Comparison of ENCODE assay signal across 15 cellular contexts in the genomic region with DNA sequence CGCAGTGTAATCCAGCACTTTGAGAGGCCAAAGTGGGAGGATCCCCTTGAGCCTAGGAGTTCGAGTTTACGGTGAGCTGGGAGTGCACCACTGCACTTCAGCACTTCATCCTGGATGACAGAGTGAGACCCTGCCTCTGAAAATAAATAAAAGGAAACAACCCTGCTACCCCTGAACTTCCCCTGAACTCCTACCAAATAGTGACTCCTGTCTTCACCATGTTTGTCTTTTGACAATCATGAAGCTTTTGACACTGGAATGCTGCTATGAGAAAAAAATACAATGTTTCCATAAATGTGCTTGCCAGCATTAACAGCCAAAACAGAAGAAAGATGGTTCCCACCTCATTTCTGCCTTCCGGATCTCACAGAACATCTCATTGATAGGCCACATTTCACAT. TPM values are rescaled to one million over a fixed set of nuclear protein-coding genes. Genes with fewer than 3 reads are reported as not detected.
DNase-seq lines count a peak whose midpoint lies in the region; ATAC-seq, FAIRE-seq and TF ChIP-seq lines count a peak whose summit lies in the region.
"Had no signal": no experiment of that assay in that cellular context is flagged by ENCODE, and none has a peak within 500 bp of the region (broad histone marks: within the 10 kb centered on the region; RNA-seq: fewer than 3 reads in every experiment).

No MANE protein-coding gene starts in this region.

- no peak overlapping the region for H3K9ac ChIP-seq in endothelial cell of umbilical vein (replicated peaks; ENCODE audit: extremely low read depth, insufficient read depth, low read length)
- H3K9ac ChIP-seq: BLaER1, GM23248 had no signal

- POLR2A ChIA-PET in WTC11 (lab: Charles Lee): no interaction called here
- POLR2A ChIA-PET in endothelial cell of umbilical vein (lab: Charles Lee): interaction anchor here (0.7 kb wide), 1 partner anchor 23 kb away, joined by 3 read pairs; no protein-coding TSS in a partner anchor
- POLR2A ChIA-PET in activated CD4-positive, alpha-beta memory T cell treated with anti-CD3 and anti-CD28 coated beads for 36 hours (lab: Charles Lee): no interaction called here

- no peak for ATAC-seq in GM23338
- ATAC-seq in WTC11: no peak
- ATAC-seq in GM21360 (IDR thresholded peaks at IDR 0.05; ENCODE audit: unreplicated experiment): no peak

- FAIRE-seq in endothelial cell of umbilical vein (lab: Jason Lieb, UNC): no peak

- H3K9me3 Mint-ChIP-seq in GM23338: no peaks in the 10 kb centered on the region
- H3K9me3 Mint-ChIP-seq in WTC11: no peaks in the 10 kb centered on the region
- H3K9me3 Mint-ChIP-seq in osteocyte (ENCODE audit: unreplicated experiment): no peaks in the 10 kb centered on the region
- H3K9me3 Mint-ChIP-seq in activated CD4-positive, alpha-beta memory T cell treated with anti-CD3 and anti-CD28 coated beads for 36 hours: no peaks in the 10 kb centered on the region
- H3K9me3 Mint-ChIP-seq: CD8-positive, alpha-beta memory T cell had no signal

- peaks cover 29% of the 10 kb centered on the region for H3K79me2 ChIP-seq in GM23338 (replicated peaks; ENCODE audit: insufficient read depth)
- peaks cover 7% of the 10 kb centered on the region for H3K79me2 ChIP-seq in endothelial cell of umbilical vein (ENCODE audit: control insufficient read depth, insufficient read depth, low read length)

- DNase-seq in GM23338 (ENCODE audit: low spot score) (no peak), WTC11 (ENCODE audit: low spot score) (no peak), endothelial cell of umbilical vein (ENCODE audit: low read depth, low spot score) (peak; percentile 93), osteocyte (ENCODE audit: extremely low spot score, unreplicated experiment) (no peak), NCI-H1930 (lab: John Stamatoyannopoulos, UW) (no peak)
- DNase-seq in activated CD4-positive, alpha-beta memory T cell treated with anti-CD3 and anti-CD28 coated beads for 36 hours: no peak
- DNase-seq: 8988T; AML-193; Caco-2; CD8-positive, alpha-beta memory T cell; GF-D8; GM23248; H7 had no signal

- H3K4me3 ChIP-seq in GM23338 (no peak overlapping the region), endothelial cell of umbilical vein (replicated peaks in 1 of 3; ENCODE audit: insufficient read depth in 1 of 3, low read depth in 1 of 3, low read length in 3 of 3) (no peak overlapping the region)
- H3K4me3 ChIP-seq: BLaER1, GM23248 had no signal

- H3K27me3 Mint-ChIP-seq in GM23338 (ENCODE audit: insufficient read depth, low read depth, poor library complexity) (no peaks in the 10 kb centered on the region), WTC11 (ENCODE audit: low read depth) (no peaks in the 10 kb centered on the region), osteocyte (ENCODE audit: unreplicated experiment) (no peaks in the 10 kb centered on the region)
- peaks cover 7% of the 10 kb centered on the region for H3K27me3 Mint-ChIP-seq in activated CD4-positive, alpha-beta memory T cell treated with anti-CD3 and anti-CD28 coated beads for 36 hours

- no peaks in the 10 kb centered on the region for H3K9me2 ChIP-seq in GM23338 (ENCODE audit: insufficient read depth)

- BruUV-seq in endothelial cell of umbilical vein (replicated peaks; lab: Mats Ljungman, UMichigan): no TSS peak

- no peaks in the 10 kb centered on the region for H3K36me3 ChIP-seq in GM23338 (ENCODE audit: insufficient read depth)
- H3K36me3 ChIP-seq in endothelial cell of umbilical vein (ENCODE audit: control insufficient read depth in 2 of 2, extremely low read depth in 1 of 2, insufficient read depth in 2 of 2, low read length in 2 of 2): no peaks in the 10 kb centered on the region
- H3K36me3 ChIP-seq: BLaER1 had no signal

- CTCF ChIA-PET in WTC11 (lab: Charles Lee) (no interaction called here), endothelial cell of umbilical vein (lab: Charles Lee) (no interaction called here)
- CTCF ChIA-PET in activated CD4-positive, alpha-beta memory T cell treated with anti-CD3 and anti-CD28 coated beads for 36 hours (lab: Charles Lee): no interaction called here

- H3K4me2 ChIP-seq in GM23338 (no peak overlapping the region), endothelial cell of umbilical vein (ENCODE audit: insufficient read depth, low read length) (no peak overlapping the region)
- H3K4me2 ChIP-seq: BLaER1 had no signal

- no peak overlapping the region for H3K4me3 Mint-ChIP-seq in GM23338
- H3K4me3 Mint-ChIP-seq in WTC11: no peak overlapping the region
- H3K4me3 Mint-ChIP-seq in osteocyte (ENCODE audit: unreplicated experiment): no peak overlapping the region
- no peak overlapping the region for H3K4me3 Mint-ChIP-seq in activated CD4-positive, alpha-beta memory T cell treated with anti-CD3 and anti-CD28 coated beads for 36 hours
- H3K4me3 Mint-ChIP-seq: CD8-positive, alpha-beta memory T cell had no signal

- H3K9me1 ChIP-seq in endothelial cell of umbilical vein (replicated peaks; ENCODE audit: control insufficient read depth, extremely low read depth, insufficient read depth, low read length): no peaks in the 10 kb centered on the region

- H3K4me1 Mint-ChIP-seq in GM23338 (peaks cover 3% of the 10 kb centered on the region; the same call in 1 of the 3 replicates), WTC11 (no peaks in the 10 kb centered on the region), osteocyte (ENCODE audit: unreplicated experiment) (peaks cover 8% of the 10 kb centered on the region)
- H3K4me1 Mint-ChIP-seq in activated CD4-positive, alpha-beta memory T cell treated with anti-CD3 and anti-CD28 coated beads for 36 hours (ENCODE audit: low read depth): no peaks in the 10 kb centered on the region
- H3K4me1 Mint-ChIP-seq: CD8-positive, alpha-beta memory T cell had no signal

- dilution Hi-C loops in endothelial cell of umbilical vein (cut with MboI; ENCODE audit: extremely low pct_ligation_motif_present, low sequenced_read_pairs): no loop called here

- H3K36me3 Mint-ChIP-seq in GM23338 (ENCODE audit: low read depth): peaks cover 10% of the 10 kb centered on the region; the same call in 2 of the 3 replicates
- H3K36me3 Mint-ChIP-seq in WTC11: no peaks in the 10 kb centered on the region
- H3K36me3 Mint-ChIP-seq in osteocyte (ENCODE audit: unreplicated experiment): peaks cover 6% of the 10 kb centered on the region
- no peaks in the 10 kb centered on the region for H3K36me3 Mint-ChIP-seq in activated CD4-positive, alpha-beta memory T cell treated with anti-CD3 and anti-CD28 coated beads for 36 hours
- H3K36me3 Mint-ChIP-seq: CD8-positive, alpha-beta memory T cell had no signal

- H3K4me1 ChIP-seq in GM23338 (ENCODE audit: insufficient read depth) (no peaks in the 10 kb centered on the region), endothelial cell of umbilical vein (ENCODE audit: control insufficient read depth, extremely low read depth, insufficient read depth, low read length) (peaks cover 7% of the 10 kb centered on the region)
- H3K4me1 ChIP-seq: BLaER1, Caco-2 had no signal

- no peaks in the 10 kb centered on the region for H3K9me3 ChIP-seq in endothelial cell of umbilical vein (replicated peaks; ENCODE audit: control insufficient read depth, insufficient read depth, low read length)
- H3K9me3 ChIP-seq: BLaER1, Caco-2 had no signal

- no peaks in the 10 kb centered on the region for H3F3A ChIP-seq in GM23338 (replicated peaks; ENCODE audit: low read depth)

- no peaks in the 10 kb centered on the region for H3K27me3 ChIP-seq in GM23338 (ENCODE audit: insufficient read depth)
- H3K27me3 ChIP-seq in endothelial cell of umbilical vein (ENCODE audit: control insufficient read depth in 2 of 2, insufficient read depth in 2 of 2, low read length in 2 of 2): no peaks in the 10 kb centered on the region
- H3K27me3 ChIP-seq: BLaER1 had no signal

- intact Hi-C loops in endothelial cell of umbilical vein (cut with micrococcal nuclease): no loop called here
- intact Hi-C loops in activated CD4-positive, alpha-beta memory T cell treated with anti-CD3 and anti-CD28 coated beads for 36 hours (cut with micrococcal nuclease): no loop called here

- H3K27ac ChIP-seq in GM23338 (ENCODE audit: low read depth): peak overlapping the region; percentile 45; the same call in 1 of the 2 replicates
- H3K27ac ChIP-seq in endothelial cell of umbilical vein (ENCODE audit: insufficient read depth, low read depth, low read length): no peak overlapping the region
- H3K27ac ChIP-seq: BLaER1, GM23248 had no signal

- no peak for TF ChIP-seq POLR2A in endothelial cell of umbilical vein (IDR thresholded peaks at IDR 0.05; ENCODE audit: low read depth, low read length)

- H4K20me1 ChIP-seq in GM23338 (replicated peaks; ENCODE audit: insufficient read depth): 0 out of 2 replicates have a peak, but pooled peaks cover 3% of the 10 kb centered on the region
- H4K20me1 ChIP-seq in endothelial cell of umbilical vein (replicated peaks; ENCODE audit: control insufficient read depth, extremely low read depth, insufficient read depth, low read length): no peaks in the 10 kb centered on the region
- H4K20me1 ChIP-seq: BLaER1 had no signal

- no peak overlapping the region for H2AFZ ChIP-seq in GM23338
- H2AFZ ChIP-seq in endothelial cell of umbilical vein (ENCODE audit: low read depth, low read length): peak overlapping the region; percentile 62
- H2AFZ ChIP-seq: GM23248 had no signal

- TF ChIP-seq CTCF in GM23338 (conservative IDR thresholded peaks at IDR 0.05; ENCODE audit: low read depth in 2 of 2): no peak
- TF ChIP-seq CTCF in WTC11 (IDR thresholded peaks at IDR 0.05): no peak
- TF ChIP-seq CTCF in endothelial cell of umbilical vein (IDR thresholded peaks at IDR 0.05; ENCODE audit: extremely low read depth in 1 of 2, insufficient read depth in 1 of 2, low read depth in 1 of 2, low read length in 2 of 2): no peak
- TF ChIP-seq CTCF in osteocyte (IDR thresholded peaks at IDR 0.05): no peak

- no peak overlapping the region for H3K27ac Mint-ChIP-seq in GM23338
- H3K27ac Mint-ChIP-seq in WTC11: peak overlapping the region; percentile 9
- H3K27ac Mint-ChIP-seq in osteocyte (ENCODE audit: unreplicated experiment): peak overlapping the region; percentile 18
- no peak overlapping the region for H3K27ac Mint-ChIP-seq in activated CD4-positive, alpha-beta memory T cell treated with anti-CD3 and anti-CD28 coated beads for 36 hours

RNA-seq across cellular contexts. Expression of a gene that starts 10.4 kb away (rescaled TPM):
- 6.1 and 8.7 TPM in 2 replicates for total RNA-seq in GM23338 (2014; rRNA removed; shearing (Covaris generic))
- 8.4 and 8.7 TPM in 2 replicates for polyA plus RNA-seq in GM23338 (2016; fragmentation: Nextera tagmentation; extraction: Ambion mirVana)
- 7.1 to 8.2 TPM (median 7.7 TPM) in 3 replicates for total RNA-seq in WTC11 (2021)
- 9.1 and 9.6 TPM in 2 replicates for total RNA-seq in endothelial cell of umbilical vein
- 2.9 and 3.1 TPM in 2 replicates for polyA plus RNA-seq in endothelial cell of umbilical vein
- 3.6 and 3.9 TPM in 2 replicates for polyA plus RNA-seq in endothelial cell of umbilical vein (2011; cell fraction: cytosol; rRNA removed)
- polyA plus RNA-seq in endothelial cell of umbilical vein (2011; cell fraction: nucleus; rRNA removed): 5.5 and 7.6 TPM in 2 replicates
- polyA plus RNA-seq in endothelial cell of umbilical vein (2012): 5.3 and 5.5 TPM in 2 replicates
- 8.7 and 10.6 TPM in 2 replicates for polyA minus RNA-seq in endothelial cell of umbilical vein
- 8.8 TPM for polyA minus RNA-seq in endothelial cell of umbilical vein (2011; cell fraction: cytosol; rRNA and poly(A)+ RNA removed)
- polyA minus RNA-seq in endothelial cell of umbilical vein (2011; cell fraction: nucleus; rRNA and poly(A)+ RNA removed): 7.8 and 8.6 TPM in 2 replicates
- total RNA-seq in osteocyte: 10.7 and 11.5 TPM in 2 replicates
- total RNA-seq in activated CD4-positive, alpha-beta memory T cell treated with anti-CD3 and anti-CD28 coated beads for 36 hours: under 1 TPM; 0.27 to 0.33 TPM
- polyA plus RNA-seq: CD8-positive, alpha-beta memory T cell had no signal

Comparison
In these comparisons a context has a peak if more than half of its experiments do, and no peak if none do; other contexts are left out.
1. H3K27ac Mint-ChIP-seq: peak in WTC11 (single experiment) and osteocyte (single experiment); none in GM23338 (single experiment) and activated CD4-positive, alpha-beta memory T cell treated with anti-CD3 and anti-CD28 coated beads for 36 hours (single experiment).